In the genomic region with DNA sequence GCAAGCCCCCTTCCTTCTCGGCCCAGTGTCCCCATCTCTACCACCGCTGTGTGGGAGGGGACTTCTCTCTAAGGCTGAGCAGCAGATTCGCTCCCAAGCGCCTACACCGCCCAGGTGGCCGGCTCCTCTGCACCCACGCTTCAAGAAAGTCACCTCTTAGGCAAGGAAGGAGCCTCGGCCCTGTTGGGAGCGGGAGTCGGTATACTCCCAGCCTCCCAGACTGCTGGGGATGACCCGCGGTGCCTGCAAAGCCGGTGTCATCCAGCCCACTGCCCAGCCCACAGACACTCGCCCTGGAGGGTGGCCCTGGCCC, we compare ENCODE assay signal across 10 cellular contexts. TPM values are rescaled to one million over a fixed set of nuclear protein-coding genes. Genes with fewer than 3 reads are reported as not detected.
DNase-seq lines count a peak whose midpoint lies in the region; ATAC-seq and TF ChIP-seq lines count a peak whose summit lies in the region.
"Had no signal": no experiment of that assay in that cellular context is flagged by ENCODE, and none has a peak within 500 bp of the region (broad histone marks: within the 10 kb centered on the region; RNA-seq: fewer than 3 reads in every experiment).

No MANE protein-coding gene starts in this region.

- 30 to 41% (median 38%) methylated on average over 6 to 14 of the region's 14 CpGs for WGBS in heart left ventricle, 4 donors
- WGBS in mammary epithelial cell (ENCODE audit: low coverage, missing lambda C conversion rate), result 12% methylated on average over 13 of the region's 14 CpGs

- DNase-seq in heart left ventricle (no peak), cardiac septum (ENCODE audit: low spot score) (no peak), mammary epithelial cell (no peak), uterus (no peak), NCI-H510A treated with DMSO at 0.1 percent for 48 hours (lab: John Stamatoyannopoulos, UW) (no peak)
- no peak for DNase-seq in activated CD4-positive, CD25-positive, alpha-beta regulatory T cell treated with anti-CD3 and anti-CD28 coated beads, Interleukin-2, amount 50 U/mL, for 72 hours

- H3K9ac ChIP-seq in mammary epithelial cell (ENCODE audit: insufficient read depth, low read length), result no peak overlapping the region
- H3K9ac ChIP-seq in mucosa of rectum (ENCODE audit: low read depth in 1 of 2, low read length in 2 of 2), result no peak overlapping the region

- H4K20me1 ChIP-seq in mammary epithelial cell (ENCODE audit: insufficient read depth, low read length), result no peaks in the 10 kb centered on the region

- in situ Hi-C loops in mammary epithelial cell (cut with MboI; ENCODE audit: low sequenced_read_pairs in 2 of 2), result no loop called here

- intact Hi-C loops in heart left ventricle (cut with DNase I) (loop anchor here in 1 of 10 donors (5.0 kb wide), 1 partner anchor 67 kb away; no protein-coding TSS in a partner anchor), cardiac septum (cut with DNase I) (no loop called here), mammary epithelial cell (cut with micrococcal nuclease) (no loop called here), uterus (cut with DNase I; ENCODE audit: low total_unique reads) (no loop called here)

- H3K27me3 ChIP-seq in heart left ventricle, result peaks cover 0 to 15% (median 6%) of the 10 kb centered on the region in 9 donors
- no peaks in the 10 kb centered on the region for H3K27me3 ChIP-seq in mammary epithelial cell (ENCODE audit: insufficient read depth, low read length)
- H3K27me3 ChIP-seq in mucosa of rectum (ENCODE audit: control insufficient read depth in 2 of 2, insufficient read depth in 2 of 2, low read length in 2 of 2), result peaks cover 0 to 7% of the 10 kb centered on the region in 2 donors
- H3K27me3 ChIP-seq in uterus, result no peaks in the 10 kb centered on the region

- H3K4me3 ChIP-seq in heart left ventricle (peak overlapping the region; percentile 8 to 51 (median 46)), mammary epithelial cell (replicated peaks in 1 of 3; ENCODE audit: insufficient read depth in 1 of 3, low read depth in 2 of 3, low read length in 3 of 3) (peak overlapping the region; percentile 38 to 55 (median 44)), mucosa of rectum (ENCODE audit: low read length in 2 of 2) (peak overlapping the region; percentile 31 to 40), uterus (peak overlapping the region; percentile 1 to 34)

- H3K4me1 ChIP-seq in heart left ventricle (peaks cover 0 to 16% (median 6%) of the 10 kb centered on the region in 12 donors), mammary epithelial cell (ENCODE audit: insufficient read depth, low read length) (peaks cover 10% of the 10 kb centered on the region), mucosa of rectum (ENCODE audit: control insufficient read depth in 2 of 2, insufficient read depth in 2 of 2, low read length in 2 of 2) (peaks cover 2% of the 10 kb centered on the region in 2 donors), uterus (peaks cover 0 to 10% of the 10 kb centered on the region in 2 donors)

- CTCF ChIA-PET in mammary epithelial cell (lab: Charles Lee; ENCODE audit: low non-redundant PET), result no interaction called here

- no peaks in the 10 kb centered on the region for H3K79me2 ChIP-seq in mammary epithelial cell (ENCODE audit: insufficient read depth, low read length)

- H3K4me2 ChIP-seq in mammary epithelial cell (ENCODE audit: insufficient read depth, low read depth, low read length), result peak overlapping the region; percentile 96

- TF ChIP-seq POLR2A in heart left ventricle (IDR thresholded peaks at IDR 0.05) (no peak), uterus (IDR thresholded peaks at IDR 0.05) (no peak)

- ATAC-seq in heart left ventricle (no peak), GM21717 (IDR thresholded peaks at IDR 0.05; ENCODE audit: unreplicated experiment) (no peak)

- no peaks in the 10 kb centered on the region for H3K36me3 ChIP-seq in heart left ventricle
- H3K36me3 ChIP-seq in mammary epithelial cell (ENCODE audit: insufficient read depth, low read length), result no peaks in the 10 kb centered on the region
- no peaks in the 10 kb centered on the region for H3K36me3 ChIP-seq in mucosa of rectum (ENCODE audit: control insufficient read depth in 2 of 2, insufficient read depth in 2 of 2, low read length in 2 of 2)
- H3K36me3 ChIP-seq in uterus, result no peaks in the 10 kb centered on the region

- no TSS peak for BruUV-seq in mammary epithelial cell (replicated peaks; lab: Mats Ljungman, UMichigan)

- peak overlapping the region; percentile 70 for H2AFZ ChIP-seq in mammary epithelial cell (ENCODE audit: low read depth, low read length)

- H3K9me3 ChIP-seq in heart left ventricle, result no peaks in the 10 kb centered on the region
- no peaks in the 10 kb centered on the region for H3K9me3 ChIP-seq in mammary epithelial cell (replicated peaks; ENCODE audit: insufficient read depth, low read length)
- no peaks in the 10 kb centered on the region for H3K9me3 ChIP-seq in mucosa of rectum (ENCODE audit: control insufficient read depth in 2 of 2, low read length in 2 of 2)
- H3K9me3 ChIP-seq in uterus, result no peaks in the 10 kb centered on the region

- TF ChIP-seq CTCF in heart left ventricle (IDR thresholded peaks at IDR 0.05), result no peak
- no peak for TF ChIP-seq CTCF in mammary epithelial cell (conservative IDR thresholded peaks at IDR 0.05 in 1 of 2, IDR thresholded peaks at IDR 0.05 in 1 of 2; ENCODE audit: extremely low read depth in 1 of 2, insufficient read depth in 1 of 2, low read depth in 1 of 2, low read length in 2 of 2)
- no peak for TF ChIP-seq CTCF in uterus (IDR thresholded peaks at IDR 0.05)

- dilution Hi-C loops in mammary epithelial cell (cut with HindIII; ENCODE audit: low sequenced_read_pairs), result no loop called here

- H3K27ac ChIP-seq in heart left ventricle (no peak overlapping the region), mammary epithelial cell (ENCODE audit: insufficient read depth, low read depth, low read length) (no peak overlapping the region), mucosa of rectum (ENCODE audit: low read depth in 2 of 2, low read length in 2 of 2) (no peak overlapping the region), uterus (no peak overlapping the region)

RNA-seq across cellular contexts. Expression of a gene that starts 0.5 kb away (rescaled TPM):
- under 1 TPM in 1 of 9 donors, not detected in 8; 0.21 TPM for total RNA-seq in heart left ventricle
- polyA plus RNA-seq in heart left ventricle, result not detected
- total RNA-seq in cardiac septum, result not detected
- under 1 TPM in 1 of 2 donors, not detected in 1; under 0.01 TPM for total RNA-seq in mammary epithelial cell
- polyA plus RNA-seq in mammary epithelial cell, result 0.12 TPM
- not detected for polyA minus RNA-seq in mammary epithelial cell
- total RNA-seq in uterus, result under 1 TPM in 2 of 4 donors, not detected in 2; 0.21 to 0.69 TPM
- total RNA-seq: H4, M059J had no signal

RNA-seq across cellular contexts. Expression of a gene that starts 19.7 kb away (rescaled TPM):
- total RNA-seq in heart left ventricle, result 1 to 10 TPM in 2 of 9 donors, under 1 TPM in 4, not detected in 3; 0.07 to 6.9 (median 0.32) TPM
- under 1 TPM in 1 of 2 donors, not detected in 1; 0.06 TPM for polyA plus RNA-seq in heart left ventricle
- total RNA-seq in cardiac septum, result 0.65 TPM
- total RNA-seq in mammary epithelial cell, result not detected
- not detected for polyA plus RNA-seq in mammary epithelial cell
- not detected for polyA minus RNA-seq in mammary epithelial cell
- total RNA-seq in uterus, result 1 to 10 TPM in 2 of 4 donors, not detected in 2; 1.3 TPM
- total RNA-seq: M059J had no signal
